In genomic region chr14:89180546-89180945, GRCh38 we compare ENCODE assay signal across 20 cellular contexts.
A peak's percentile ranks its signal among the peaks of the same experiment; 100 is the strongest.
DNase-seq lines count a peak whose midpoint lies in the region; ATAC-seq and TF ChIP-seq lines count a peak whose summit lies in the region.
"Had no signal": no experiment of that assay in that cellular context is flagged by ENCODE, and none has a peak within 500 bp of the region (broad histone marks: within the 10 kb centered on the region; RNA-seq: fewer than 3 reads in every experiment).

No MANE protein-coding gene starts in this region.

- H3K36me3 ChIP-seq in BLaER1 treated with 17β-estradiol and CSF1 and Interleukin-3, amounts not matched to agents 10 nM and 100 nM = peaks cover 41 to 73% (median 55%) of the 10 kb centered on the region in 11 experiments

- H3K27ac Mint-ChIP-seq in WTC11 = peak overlapping the region; percentile 3
- peak overlapping the region; percentile 17 for H3K27ac Mint-ChIP-seq in glutamatergic neuron (ENCODE audit: unreplicated experiment)
- H3K27ac Mint-ChIP-seq in stimulated activated naive B cell treated with anti-CD40 and anti-IgM and Interleukin-4, amounts not matched to agents 10 μg/mL and 1 μg/mL and 100 μg/mL, for 72 hours = peak overlapping the region; percentile 83

- H3K9me3 Mint-ChIP-seq in WTC11 (no peaks in the 10 kb centered on the region), glutamatergic neuron (ENCODE audit: unreplicated experiment) (peaks cover 8% of the 10 kb centered on the region)
- no peaks in the 10 kb centered on the region for H3K9me3 Mint-ChIP-seq in stimulated activated naive B cell treated with anti-CD40 and anti-IgM and Interleukin-4, amounts not matched to agents 10 μg/mL and 1 μg/mL and 100 μg/mL, for 72 hours
- H3K9me3 Mint-ChIP-seq: CD8-positive, alpha-beta memory T cell had no signal

- H3K4me3 Mint-ChIP-seq in WTC11 (no peak overlapping the region), glutamatergic neuron (ENCODE audit: unreplicated experiment) (no peak overlapping the region)
- H3K4me3 Mint-ChIP-seq in stimulated activated naive B cell treated with anti-CD40 and anti-IgM and Interleukin-4, amounts not matched to agents 10 μg/mL and 1 μg/mL and 100 μg/mL, for 72 hours = no peak overlapping the region

- TF ChIP-seq CTCF in WTC11 (IDR thresholded peaks at IDR 0.05) (no peak), glutamatergic neuron (IDR thresholded peaks at IDR 0.05; ENCODE audit: partially characterized antibody, unreplicated experiment) (no peak)

- peak overlapping the region; percentile 24 to 85 (median 69); a peak in 21 of 22 replicates for H3K4me2 ChIP-seq in BLaER1 treated with 17β-estradiol and CSF1 and Interleukin-3, amounts not matched to agents 10 nM and 100 nM

- POLR2A ChIA-PET in WTC11 (lab: Charles Lee) = no interaction called here

- DNase-seq in WTC11 (ENCODE audit: low spot score) (no peak), glutamatergic neuron (no peak), DMS53 (lab: John Stamatoyannopoulos, UW) (no peak), NCI-H345 treated with DMSO at 0.1 percent for 48 hours (lab: John Stamatoyannopoulos, UW; ENCODE audit: unreplicated experiment) (no peak)
- DNase-seq in stimulated activated naive B cell treated with anti-CD40 and anti-IgM and Interleukin-4, amounts not matched to agents 10 μg/mL and 1 μg/mL and 100 μg/mL, for 72 hours = no peak
- DNase-seq: Calu3; CD8-positive, alpha-beta memory T cell; DMS153; Karpas-422; MV-4-11; NCI-H1105 treated with DMSO at 0.1 percent for 48 hours; NCI-H2029 treated with DMSO at 0.1 percent for 48 hours; NCI-H2171; NCI-H345; NCI-H524 treated with DMSO at 0.1 percent for 48 hours; SIG-M5 had no signal

- H3K4me3 ChIP-seq in BLaER1 treated with 17β-estradiol and CSF1 and Interleukin-3, amounts not matched to agents 10 nM and 100 nM = no peak overlapping the region

- peak overlapping the region in 7 of 11 experiments; percentile 2 to 63 (median 49); a peak in 11 of 22 replicates for H3K27ac ChIP-seq in BLaER1 treated with 17β-estradiol and CSF1 and Interleukin-3, amounts not matched to agents 10 nM and 100 nM
- H3K27ac ChIP-seq: C4-2B had no signal

- CTCF ChIA-PET in WTC11 (lab: Charles Lee) = no interaction called here

- peak overlapping the region in 4 of 11 experiments; percentile 6 to 43 (median 13); a peak in 2 of 22 replicates for H3K9ac ChIP-seq in BLaER1 treated with 17β-estradiol and CSF1 and Interleukin-3, amounts not matched to agents 10 nM and 100 nM

- H3K27me3 ChIP-seq in BLaER1 treated with 17β-estradiol and CSF1 and Interleukin-3, amounts not matched to agents 10 nM and 100 nM = no peaks in the 10 kb centered on the region

- ATAC-seq in WTC11 (no peak), GM21360 (IDR thresholded peaks at IDR 0.05; ENCODE audit: unreplicated experiment) (no peak)
- ATAC-seq in stimulated activated naive B cell treated with anti-CD40 and anti-IgM and Interleukin-4, amounts not matched to agents 10 μg/mL and 1 μg/mL and 100 μg/mL, for 72 hours (replicated peaks) = no peak
- ATAC-seq: Panc1 had no signal

- peaks cover 0 to 25% (median 0%) of the 10 kb centered on the region in 11 experiments; a peak in 2 of 22 replicates for H4K20me1 ChIP-seq in BLaER1 treated with 17β-estradiol and CSF1 and Interleukin-3, amounts not matched to agents 10 nM and 100 nM

- H3K36me3 Mint-ChIP-seq in WTC11 (peaks cover 31% of the 10 kb centered on the region), glutamatergic neuron (ENCODE audit: unreplicated experiment) (no peaks in the 10 kb centered on the region)
- peaks cover 51 to 80% of the 10 kb centered on the region in 2 donors for H3K36me3 Mint-ChIP-seq in stimulated activated naive B cell treated with anti-CD40 and anti-IgM and Interleukin-4, amounts not matched to agents 10 μg/mL and 1 μg/mL and 100 μg/mL, for 72 hours

- H3K4me1 Mint-ChIP-seq in WTC11 (peaks cover 18% of the 10 kb centered on the region), glutamatergic neuron (ENCODE audit: low read depth, unreplicated experiment) (peaks cover 43% of the 10 kb centered on the region)
- H3K4me1 Mint-ChIP-seq in stimulated activated naive B cell treated with anti-CD40 and anti-IgM and Interleukin-4, amounts not matched to agents 10 μg/mL and 1 μg/mL and 100 μg/mL, for 72 hours = peaks cover 27 to 48% of the 10 kb centered on the region in 2 donors

- H3K4me1 ChIP-seq in BLaER1 treated with 17β-estradiol and CSF1 and Interleukin-3, amounts not matched to agents 10 nM and 100 nM = peaks cover 15 to 66% (median 56%) of the 10 kb centered on the region in 10 experiments

- H3K27me3 Mint-ChIP-seq in WTC11 (ENCODE audit: low read depth) = no peaks in the 10 kb centered on the region
- H3K27me3 Mint-ChIP-seq in glutamatergic neuron (ENCODE audit: unreplicated experiment) = peaks cover 11% of the 10 kb centered on the region
- no peaks in the 10 kb centered on the region for H3K27me3 Mint-ChIP-seq in stimulated activated naive B cell treated with anti-CD40 and anti-IgM and Interleukin-4, amounts not matched to agents 10 μg/mL and 1 μg/mL and 100 μg/mL, for 72 hours

- 0 out of 22 replicates have a peak, but pooled peaks cover 0 to 9% (median 0%) of the 10 kb centered on the region in 11 experiments for H3K9me3 ChIP-seq in BLaER1 treated with 17β-estradiol and CSF1 and Interleukin-3, amounts not matched to agents 10 nM and 100 nM (replicated peaks in 1 of 11)

TF ChIP-seq in WTC11, 78 proteins besides CTCF, POLR2A, EP300 and RAD21 (continues in another document):
- TF ChIP-seq, protein P1, sequence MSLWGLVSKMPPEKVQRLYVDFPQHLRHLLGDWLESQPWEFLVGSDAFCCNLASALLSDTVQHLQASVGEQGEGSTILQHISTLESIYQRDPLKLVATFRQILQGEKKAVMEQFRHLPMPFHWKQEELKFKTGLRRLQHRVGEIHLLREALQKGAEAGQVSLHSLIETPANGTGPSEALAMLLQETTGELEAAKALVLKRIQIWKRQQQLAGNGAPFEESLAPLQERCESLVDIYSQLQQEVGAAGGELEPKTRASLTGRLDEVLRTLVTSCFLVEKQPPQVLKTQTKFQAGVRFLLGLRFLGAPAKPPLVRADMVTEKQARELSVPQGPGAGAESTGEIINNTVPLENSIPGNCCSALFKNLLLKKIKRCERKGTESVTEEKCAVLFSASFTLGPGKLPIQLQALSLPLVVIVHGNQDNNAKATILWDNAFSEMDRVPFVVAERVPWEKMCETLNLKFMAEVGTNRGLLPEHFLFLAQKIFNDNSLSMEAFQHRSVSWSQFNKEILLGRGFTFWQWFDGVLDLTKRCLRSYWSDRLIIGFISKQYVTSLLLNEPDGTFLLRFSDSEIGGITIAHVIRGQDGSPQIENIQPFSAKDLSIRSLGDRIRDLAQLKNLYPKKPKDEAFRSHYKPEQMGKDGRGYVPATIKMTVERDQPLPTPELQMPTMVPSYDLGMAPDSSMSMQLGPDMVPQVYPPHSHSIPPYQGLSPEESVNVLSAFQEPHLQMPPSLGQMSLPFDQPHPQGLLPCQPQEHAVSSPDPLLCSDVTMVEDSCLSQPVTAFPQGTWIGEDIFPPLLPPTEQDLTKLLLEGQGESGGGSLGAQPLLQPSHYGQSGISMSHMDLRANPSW (CRISPR knock-in tag; conservative IDR thresholded peaks at IDR 0.05; ENCODE audit: low read depth) = no peak
- TF ChIP-seq ZNF423 (CRISPR knock-in tag; IDR thresholded peaks at IDR 0.05) (no peak), AFF4 (CRISPR knock-in tag; IDR thresholded peaks at IDR 0.05; ENCODE audit: borderline replicate concordance) (no peak), FOXP4 (CRISPR knock-in tag; IDR thresholded peaks at IDR 0.05) (no peak), ZNF396 (CRISPR knock-in tag; IDR thresholded peaks at IDR 0.05; ENCODE audit: borderline replicate concordance) (no peak), SMAD3 (CRISPR knock-in tag; IDR thresholded peaks at IDR 0.05; ENCODE audit: borderline replicate concordance) (no peak)

Comparison
In these comparisons a context has a peak if more than half of its experiments do, and no peak if none do; other contexts are left out.
1. H3K27ac Mint-ChIP-seq: peak in every context shown above with its lines; median percentile 83 in stimulated activated naive B cell treated with anti-CD40 and anti-IgM and Interleukin-4, amounts not matched to agents 10 μg/mL and 1 μg/mL and 100 μg/mL, for 72 hours; 17 in glutamatergic neuron; 3 in WTC11.